ENCODE assay signal across 13 cellular contexts in the genomic region with DNA sequence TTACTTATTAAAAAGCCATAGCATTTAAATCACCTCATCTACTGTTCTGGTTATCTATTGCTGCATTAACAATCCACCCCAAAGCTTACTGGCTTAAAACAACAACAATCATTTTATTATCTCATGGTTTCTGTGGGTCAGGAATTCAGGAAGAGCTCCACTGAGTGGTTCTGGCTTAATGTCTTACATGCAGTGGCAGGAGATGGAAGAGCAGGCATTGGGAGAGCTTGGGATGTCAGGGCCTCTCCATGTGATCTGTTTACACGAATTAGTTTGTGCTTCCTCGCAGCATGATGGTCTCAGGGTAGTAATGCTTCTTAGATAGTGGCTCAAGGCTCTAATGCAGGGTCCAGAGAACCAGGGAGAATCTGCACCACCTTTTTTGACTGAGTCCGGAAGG. TPM values are rescaled to one million over a fixed set of nuclear protein-coding genes. Genes with fewer than 3 reads are reported as not detected.
DNase-seq lines count a peak whose midpoint lies in the region; ATAC-seq and TF ChIP-seq lines count a peak whose summit lies in the region.
"Had no signal": no experiment of that assay in that cellular context is flagged by ENCODE, and none has a peak within 500 bp of the region (broad histone marks: within the 10 kb centered on the region; RNA-seq: fewer than 3 reads in every experiment).

No MANE protein-coding gene starts in this region.

- H3K4me3 ChIP-seq in left lung (no peak overlapping the region), upper lobe of right lung (no peak overlapping the region), colonic mucosa (no peak overlapping the region)
- H3K4me3 ChIP-seq: GM23338 had no signal

- peaks cover 0 to 38% of the 10 kb centered on the region in 2 donors for H3K4me1 ChIP-seq in left lung
- H3K4me1 ChIP-seq in upper lobe of right lung: peaks cover 16% of the 10 kb centered on the region
- H3K4me1 ChIP-seq in colonic mucosa: no peaks in the 10 kb centered on the region

- H3K27me3 Mint-ChIP-seq in activated naive CD4-positive, alpha-beta T cell treated with anti-CD3 and anti-CD28 coated beads, Interleukin-2, amount 50 U/mL, for 24 hours: no peaks in the 10 kb centered on the region
- peaks cover 5% of the 10 kb centered on the region for H3K27me3 Mint-ChIP-seq in T-helper 17 cell

- H3K4me1 Mint-ChIP-seq in activated naive CD4-positive, alpha-beta T cell treated with anti-CD3 and anti-CD28 coated beads, Interleukin-2, amount 50 U/mL, for 24 hours: peaks cover 31% of the 10 kb centered on the region
- H3K4me1 Mint-ChIP-seq in T-helper 17 cell: peaks cover 5% of the 10 kb centered on the region
- H3K4me1 Mint-ChIP-seq: GM23338 had no signal

- intact Hi-C loops in left lung (cut with DNase I) (no loop called here), upper lobe of right lung (cut with DNase I) (no loop called here), colonic mucosa (cut with DNase I) (no loop called here)

- H3K27ac ChIP-seq in left lung (peak overlapping the region; percentile 36 to 87), upper lobe of right lung (peak overlapping the region; percentile 61), colonic mucosa (no peak overlapping the region)

- peaks cover 13% of the 10 kb centered on the region for H3K36me3 Mint-ChIP-seq in activated naive CD4-positive, alpha-beta T cell treated with anti-CD3 and anti-CD28 coated beads, Interleukin-2, amount 50 U/mL, for 24 hours
- peaks cover 3% of the 10 kb centered on the region for H3K36me3 Mint-ChIP-seq in T-helper 17 cell (ENCODE audit: low read depth)

- H3K4me3 Mint-ChIP-seq in activated naive CD4-positive, alpha-beta T cell treated with anti-CD3 and anti-CD28 coated beads, Interleukin-2, amount 50 U/mL, for 24 hours: no peak overlapping the region
- H3K4me3 Mint-ChIP-seq in T-helper 17 cell: no peak overlapping the region
- H3K4me3 Mint-ChIP-seq: GM23338 had no signal

- TF ChIP-seq CTCF in left lung (IDR thresholded peaks at IDR 0.05) (no peak), upper lobe of right lung (IDR thresholded peaks at IDR 0.05) (no peak), colonic mucosa (IDR thresholded peaks at IDR 0.05) (no peak)

- H3K9ac ChIP-seq in colonic mucosa (ENCODE audit: low read depth in 2 of 2, low read length in 2 of 2): no peak overlapping the region

- no peak for DNase-seq in activated naive CD4-positive, alpha-beta T cell (lab: John Stamatoyannopoulos, UW)
- DNase-seq in T-helper 17 cell (no peak), left lung (no peak), upper lobe of right lung (no peak), colonic mucosa (no peak), GOT3 (lab: John Stamatoyannopoulos, UW) (no peak)
- DNase-seq: activated CD4-positive, alpha-beta T cell treated with anti-CD3 and anti-CD28 coated beads, Interleukin-2, amount 50 U/mL, for 4 hours; MV-4-11; NCI-H446; T-helper 9 cell had no signal

- H3K9me3 Mint-ChIP-seq in activated naive CD4-positive, alpha-beta T cell treated with anti-CD3 and anti-CD28 coated beads, Interleukin-2, amount 50 U/mL, for 24 hours: peaks cover 20% of the 10 kb centered on the region

- H3K27me3 ChIP-seq in left lung: no peaks in the 10 kb centered on the region
- H3K27me3 ChIP-seq in upper lobe of right lung: no peaks in the 10 kb centered on the region
- H3K27me3 ChIP-seq in colonic mucosa: no peaks in the 10 kb centered on the region

- no peak for ATAC-seq in T-helper 17 cell
- ATAC-seq in left lung: no peak
- ATAC-seq in upper lobe of right lung: no peak
- ATAC-seq in GM21515 (IDR thresholded peaks at IDR 0.05; ENCODE audit: unreplicated experiment): no peak
- ATAC-seq: GM23338 had no signal

- peak overlapping the region; percentile 89 for H3K27ac Mint-ChIP-seq in activated naive CD4-positive, alpha-beta T cell treated with anti-CD3 and anti-CD28 coated beads, Interleukin-2, amount 50 U/mL, for 24 hours
- H3K27ac Mint-ChIP-seq in T-helper 17 cell: peak overlapping the region; percentile 74
- H3K27ac Mint-ChIP-seq: GM23338 had no signal

- H3K9me3 ChIP-seq in T-helper 17 cell (ENCODE audit: control insufficient read depth, low read length, poor library complexity, severe bottlenecking) (peaks cover 4% of the 10 kb centered on the region), left lung (peaks cover 0 to 11% of the 10 kb centered on the region in 2 donors), upper lobe of right lung (no peaks in the 10 kb centered on the region), colonic mucosa (no peaks in the 10 kb centered on the region)

- H3K36me3 ChIP-seq in left lung (no peaks in the 10 kb centered on the region), upper lobe of right lung (no peaks in the 10 kb centered on the region), colonic mucosa (no peaks in the 10 kb centered on the region)

RNA-seq across cellular contexts. Expression of a gene that starts 14.4 kb away (rescaled TPM):
- total RNA-seq in T-helper 17 cell (10 to 100 TPM; 90.9 to 96.2 TPM), left lung (10 to 100 TPM; 21.0 to 31.8 TPM), upper lobe of right lung (29.1 TPM), colonic mucosa (10 to 100 TPM; 11.1 to 31.5 TPM)
